1 cellular context compared by ENCODE assay signal in the genomic region with DNA sequence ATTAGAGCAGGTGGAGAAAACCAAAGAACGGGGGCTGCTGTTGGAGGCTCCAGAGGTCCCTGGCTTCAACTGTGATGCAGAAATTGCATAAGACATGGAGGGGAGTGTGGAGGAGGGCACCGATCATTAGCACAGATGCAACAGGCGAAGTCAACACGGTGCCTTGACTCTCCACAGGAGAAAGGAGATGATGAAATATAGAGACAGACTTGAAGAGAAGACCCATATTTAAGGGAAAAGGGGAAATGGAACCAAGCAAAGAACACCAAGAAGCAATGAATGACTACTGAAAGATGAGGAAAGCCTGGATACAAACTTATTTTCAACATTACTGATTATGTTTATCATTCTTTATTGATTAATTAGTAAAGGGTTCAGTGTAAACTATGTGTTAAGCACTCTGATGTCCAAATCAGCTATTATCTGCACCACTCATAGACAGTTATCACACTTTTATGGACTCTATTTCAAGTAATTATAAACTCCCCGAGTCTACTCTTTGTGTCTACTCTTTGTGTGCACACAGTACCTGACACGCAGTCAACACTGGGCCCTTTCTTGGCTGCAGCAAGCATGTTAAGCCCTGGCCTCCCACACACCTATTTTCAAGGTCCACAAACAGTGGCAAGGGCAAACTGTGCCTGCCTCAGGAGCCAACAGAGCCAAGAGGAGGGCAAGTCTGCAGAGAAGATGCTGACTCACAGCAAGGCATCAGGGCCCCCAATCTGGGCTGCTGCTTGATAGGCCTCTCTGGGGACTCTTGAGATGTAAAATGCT.
TF ChIP-seq lines count a peak whose summit lies in the region.

No MANE protein-coding gene starts in this region.

TF ChIP-seq in H1, 55 proteins besides CTCF, POLR2A, EP300 and RAD21 (continued from another document):
- TF ChIP-seq, protein P1, sequence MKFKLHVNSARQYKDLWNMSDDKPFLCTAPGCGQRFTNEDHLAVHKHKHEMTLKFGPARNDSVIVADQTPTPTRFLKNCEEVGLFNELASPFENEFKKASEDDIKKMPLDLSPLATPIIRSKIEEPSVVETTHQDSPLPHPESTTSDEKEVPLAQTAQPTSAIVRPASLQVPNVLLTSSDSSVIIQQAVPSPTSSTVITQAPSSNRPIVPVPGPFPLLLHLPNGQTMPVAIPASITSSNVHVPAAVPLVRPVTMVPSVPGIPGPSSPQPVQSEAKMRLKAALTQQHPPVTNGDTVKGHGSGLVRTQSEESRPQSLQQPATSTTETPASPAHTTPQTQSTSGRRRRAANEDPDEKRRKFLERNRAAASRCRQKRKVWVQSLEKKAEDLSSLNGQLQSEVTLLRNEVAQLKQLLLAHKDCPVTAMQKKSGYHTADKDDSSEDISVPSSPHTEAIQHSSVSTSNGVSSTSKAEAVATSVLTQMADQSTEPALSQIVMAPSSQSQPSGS (IDR thresholded peaks at IDR 0.05; ENCODE audit: low read length): no peak
- TF ChIP-seq CHD1 (IDR thresholded peaks at IDR 0.05; ENCODE audit: low read depth, low read length) (no peak), SP2 (IDR thresholded peaks at IDR 0.05; ENCODE audit: low read length) (no peak), POLR2AphosphoS5 (IDR thresholded peaks at IDR 0.05; ENCODE audit: low read depth, low read length) (no peak), SRF (IDR thresholded peaks at IDR 0.05; ENCODE audit: low read depth, low read length) (no peak), JUND (IDR thresholded peaks at IDR 0.05; ENCODE audit: low read length) (no peak), POU5F1 (IDR thresholded peaks at IDR 0.05; ENCODE audit: low read depth, low read length) (no peak), CTBP2 (IDR thresholded peaks at IDR 0.05; ENCODE audit: borderline replicate concordance, insufficient read depth, insufficient read length, low read length) (no peak), SIN3A (conservative IDR thresholded peaks at IDR 0.05 in 1 of 2, IDR thresholded peaks at IDR 0.05 in 1 of 2; ENCODE audit: low read depth in 1 of 2, low read length in 2 of 2) (no peak), BACH1 (IDR thresholded peaks at IDR 0.05; ENCODE audit: low read length) (no peak), RNF2 (IDR thresholded peaks at IDR 0.05; ENCODE audit: borderline replicate concordance, low read depth, low read length, missing control alignments, poor library complexity, severe bottlenecking) (no peak), CREB1 (IDR thresholded peaks at IDR 0.05) (no peak), ZNF274 (IDR thresholded peaks at IDR 0.05; ENCODE audit: borderline replicate concordance, extremely low read depth, low read length) (no peak), TBP (IDR thresholded peaks at IDR 0.05; ENCODE audit: low read depth, low read length) (no peak), CHD2 (IDR thresholded peaks at IDR 0.05; ENCODE audit: low read length) (no peak)
- TF ChIP-seq, protein P2, sequence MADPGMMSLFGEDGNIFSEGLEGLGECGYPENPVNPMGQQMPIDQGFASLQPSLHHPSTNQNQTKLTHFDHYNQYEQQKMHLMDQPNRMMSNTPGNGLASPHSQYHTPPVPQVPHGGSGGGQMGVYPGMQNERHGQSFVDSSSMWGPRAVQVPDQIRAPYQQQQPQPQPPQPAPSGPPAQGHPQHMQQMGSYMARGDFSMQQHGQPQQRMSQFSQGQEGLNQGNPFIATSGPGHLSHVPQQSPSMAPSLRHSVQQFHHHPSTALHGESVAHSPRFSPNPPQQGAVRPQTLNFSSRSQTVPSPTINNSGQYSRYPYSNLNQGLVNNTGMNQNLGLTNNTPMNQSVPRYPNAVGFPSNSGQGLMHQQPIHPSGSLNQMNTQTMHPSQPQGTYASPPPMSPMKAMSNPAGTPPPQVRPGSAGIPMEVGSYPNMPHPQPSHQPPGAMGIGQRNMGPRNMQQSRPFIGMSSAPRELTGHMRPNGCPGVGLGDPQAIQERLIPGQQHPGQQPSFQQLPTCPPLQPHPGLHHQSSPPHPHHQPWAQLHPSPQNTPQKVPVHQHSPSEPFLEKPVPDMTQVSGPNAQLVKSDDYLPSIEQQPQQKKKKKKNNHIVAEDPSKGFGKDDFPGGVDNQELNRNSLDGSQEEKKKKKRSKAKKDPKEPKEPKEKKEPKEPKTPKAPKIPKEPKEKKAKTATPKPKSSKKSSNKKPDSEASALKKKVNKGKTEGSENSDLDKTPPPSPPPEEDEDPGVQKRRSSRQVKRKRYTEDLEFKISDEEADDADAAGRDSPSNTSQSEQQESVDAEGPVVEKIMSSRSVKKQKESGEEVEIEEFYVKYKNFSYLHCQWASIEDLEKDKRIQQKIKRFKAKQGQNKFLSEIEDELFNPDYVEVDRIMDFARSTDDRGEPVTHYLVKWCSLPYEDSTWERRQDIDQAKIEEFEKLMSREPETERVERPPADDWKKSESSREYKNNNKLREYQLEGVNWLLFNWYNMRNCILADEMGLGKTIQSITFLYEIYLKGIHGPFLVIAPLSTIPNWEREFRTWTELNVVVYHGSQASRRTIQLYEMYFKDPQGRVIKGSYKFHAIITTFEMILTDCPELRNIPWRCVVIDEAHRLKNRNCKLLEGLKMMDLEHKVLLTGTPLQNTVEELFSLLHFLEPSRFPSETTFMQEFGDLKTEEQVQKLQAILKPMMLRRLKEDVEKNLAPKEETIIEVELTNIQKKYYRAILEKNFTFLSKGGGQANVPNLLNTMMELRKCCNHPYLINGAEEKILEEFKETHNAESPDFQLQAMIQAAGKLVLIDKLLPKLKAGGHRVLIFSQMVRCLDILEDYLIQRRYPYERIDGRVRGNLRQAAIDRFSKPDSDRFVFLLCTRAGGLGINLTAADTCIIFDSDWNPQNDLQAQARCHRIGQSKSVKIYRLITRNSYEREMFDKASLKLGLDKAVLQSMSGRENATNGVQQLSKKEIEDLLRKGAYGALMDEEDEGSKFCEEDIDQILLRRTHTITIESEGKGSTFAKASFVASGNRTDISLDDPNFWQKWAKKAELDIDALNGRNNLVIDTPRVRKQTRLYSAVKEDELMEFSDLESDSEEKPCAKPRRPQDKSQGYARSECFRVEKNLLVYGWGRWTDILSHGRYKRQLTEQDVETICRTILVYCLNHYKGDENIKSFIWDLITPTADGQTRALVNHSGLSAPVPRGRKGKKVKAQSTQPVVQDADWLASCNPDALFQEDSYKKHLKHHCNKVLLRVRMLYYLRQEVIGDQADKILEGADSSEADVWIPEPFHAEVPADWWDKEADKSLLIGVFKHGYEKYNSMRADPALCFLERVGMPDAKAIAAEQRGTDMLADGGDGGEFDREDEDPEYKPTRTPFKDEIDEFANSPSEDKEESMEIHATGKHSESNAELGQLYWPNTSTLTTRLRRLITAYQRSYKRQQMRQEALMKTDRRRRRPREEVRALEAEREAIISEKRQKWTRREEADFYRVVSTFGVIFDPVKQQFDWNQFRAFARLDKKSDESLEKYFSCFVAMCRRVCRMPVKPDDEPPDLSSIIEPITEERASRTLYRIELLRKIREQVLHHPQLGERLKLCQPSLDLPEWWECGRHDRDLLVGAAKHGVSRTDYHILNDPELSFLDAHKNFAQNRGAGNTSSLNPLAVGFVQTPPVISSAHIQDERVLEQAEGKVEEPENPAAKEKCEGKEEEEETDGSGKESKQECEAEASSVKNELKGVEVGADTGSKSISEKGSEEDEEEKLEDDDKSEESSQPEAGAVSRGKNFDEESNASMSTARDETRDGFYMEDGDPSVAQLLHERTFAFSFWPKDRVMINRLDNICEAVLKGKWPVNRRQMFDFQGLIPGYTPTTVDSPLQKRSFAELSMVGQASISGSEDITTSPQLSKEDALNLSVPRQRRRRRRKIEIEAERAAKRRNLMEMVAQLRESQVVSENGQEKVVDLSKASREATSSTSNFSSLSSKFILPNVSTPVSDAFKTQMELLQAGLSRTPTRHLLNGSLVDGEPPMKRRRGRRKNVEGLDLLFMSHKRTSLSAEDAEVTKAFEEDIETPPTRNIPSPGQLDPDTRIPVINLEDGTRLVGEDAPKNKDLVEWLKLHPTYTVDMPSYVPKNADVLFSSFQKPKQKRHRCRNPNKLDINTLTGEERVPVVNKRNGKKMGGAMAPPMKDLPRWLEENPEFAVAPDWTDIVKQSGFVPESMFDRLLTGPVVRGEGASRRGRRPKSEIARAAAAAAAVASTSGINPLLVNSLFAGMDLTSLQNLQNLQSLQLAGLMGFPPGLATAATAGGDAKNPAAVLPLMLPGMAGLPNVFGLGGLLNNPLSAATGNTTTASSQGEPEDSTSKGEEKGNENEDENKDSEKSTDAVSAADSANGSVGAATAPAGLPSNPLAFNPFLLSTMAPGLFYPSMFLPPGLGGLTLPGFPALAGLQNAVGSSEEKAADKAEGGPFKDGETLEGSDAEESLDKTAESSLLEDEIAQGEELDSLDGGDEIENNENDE (IDR thresholded peaks at IDR 0.05; ENCODE audit: insufficient replicate concordance, low read length): no peak
